Comparison of ENCODE assay signal across 11 cellular contexts in the genomic region with DNA sequence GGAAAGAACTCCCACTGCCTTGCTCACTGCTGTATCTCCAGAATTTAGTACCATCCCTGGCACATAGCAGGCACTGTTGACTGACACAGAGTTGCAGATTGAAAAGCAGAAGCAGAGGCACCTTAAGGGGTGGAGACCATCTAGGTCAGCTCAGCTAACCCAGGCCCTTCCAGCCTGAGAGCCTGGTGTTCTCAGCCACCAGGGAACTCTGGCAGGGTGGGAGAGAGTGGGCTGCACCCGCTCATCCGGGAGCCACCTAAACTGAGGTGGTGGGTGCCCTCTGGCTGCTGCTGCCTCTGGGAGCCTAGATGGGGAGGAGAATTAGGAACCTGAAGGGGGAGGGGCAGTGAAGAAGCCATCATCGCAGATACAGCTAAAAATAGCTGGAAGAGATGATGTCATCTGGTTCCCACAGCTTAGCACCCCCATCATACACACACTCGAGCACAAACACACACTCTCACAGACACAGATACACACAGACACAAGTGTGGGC. TPM values are rescaled to one million over a fixed set of nuclear protein-coding genes. Genes with fewer than 3 reads are reported as not detected.
DNase-seq lines count a peak whose midpoint lies in the region; ATAC-seq, FAIRE-seq and TF ChIP-seq lines count a peak whose summit lies in the region.
"Had no signal": no experiment of that assay in that cellular context is flagged by ENCODE, and none has a peak within 500 bp of the region (broad histone marks: within the 10 kb centered on the region; RNA-seq: fewer than 3 reads in every experiment).

No MANE protein-coding gene starts in this region.

- H3K4me3 Mint-ChIP-seq in CD14-positive monocyte: no peak overlapping the region

- no peaks in the 10 kb centered on the region for H3K79me1 ChIP-seq in IMR-90 (ENCODE audit: low read depth in 1 of 2, low read length in 2 of 2)

- TF ChIP-seq EP300 in HepG2 (IDR thresholded peaks at IDR 0.05; ENCODE audit: low read depth in 2 of 2, low read length in 2 of 2): no peak
- TF ChIP-seq EP300 in HepG2 (CRISPR knock-in tag; IDR thresholded peaks at IDR 0.05; ENCODE audit: borderline replicate concordance): no peak

- no peak overlapping the region for H3K23ac ChIP-seq in IMR-90 (ENCODE audit: low read depth, low read length)

- H3K9ac ChIP-seq in IMR-90 (ENCODE audit: low read depth, low read length) (no peak overlapping the region), HepG2 (ENCODE audit: insufficient read depth, low read depth, low read length) (no peak overlapping the region)

- H3K9me3 ChIP-seq in IMR-90 (ENCODE audit: control insufficient read depth, insufficient read depth, low read length) (no peaks in the 10 kb centered on the region), HepG2 (ENCODE audit: low read length) (no peaks in the 10 kb centered on the region)
- H3K9me3 ChIP-seq: neutrophil had no signal

- no peaks in the 10 kb centered on the region for H3K4me1 Mint-ChIP-seq in CD14-positive monocyte

- no peak overlapping the region for H2BK120ac ChIP-seq in IMR-90 (ENCODE audit: low read depth, low read length)

- POLR2A ChIA-PET in IMR-90 (lab: Charles Lee; ENCODE audit: unreplicated experiment): no interaction called here
- POLR2A ChIA-PET in HepG2 (lab: Yijun Ruan, JAX): no interaction called here

- DNase-seq in AG08396 (ENCODE audit: low spot score) (peak; percentile 57), IMR-90 (peak; percentile 61), amniotic epithelial cell (ENCODE audit: low read depth) (peak; percentile 39), HepG2 (ENCODE audit: low spot score) (no peak), DMS79 (lab: John Stamatoyannopoulos, UW) (no peak), CD14-positive monocyte (ENCODE audit: low spot score) (no peak)
- no peak for DNase-seq in activated CD8-positive, alpha-beta memory T cell treated with anti-CD3 and anti-CD28 coated beads for 24 hours
- DNase-seq: erythroblast had no signal

- H3K36me3 Mint-ChIP-seq in CD14-positive monocyte: no peaks in the 10 kb centered on the region

- FAIRE-seq in HepG2 (lab: Jason Lieb, UNC): no peak

- no peak overlapping the region for H3K27ac Mint-ChIP-seq in CD14-positive monocyte

- no peak overlapping the region for H4K8ac ChIP-seq in IMR-90 (ENCODE audit: low read depth in 2 of 2, low read length in 2 of 2)

- no peak overlapping the region for H4K91ac ChIP-seq in IMR-90 (ENCODE audit: insufficient read depth, low read depth, low read length)

- no peak overlapping the region for H3K4ac ChIP-seq in IMR-90 (ENCODE audit: low read depth, low read length)

- no peaks in the 10 kb centered on the region for H4K20me1 ChIP-seq in IMR-90 (ENCODE audit: insufficient read depth, low read length)
- H4K20me1 ChIP-seq in HepG2 (ENCODE audit: insufficient read depth, low read length): no peaks in the 10 kb centered on the region

- dilution Hi-C loops in IMR-90 (cut with HindIII; ENCODE audit: low sequenced_read_pairs, unreplicated experiment): no loop called here

- no peak for TF ChIP-seq POLR2A in IMR-90 (IDR thresholded peaks at IDR 0.05; ENCODE audit: low read depth, low read length)
- TF ChIP-seq POLR2A in HepG2 (IDR thresholded peaks at IDR 0.05; ENCODE audit: insufficient read depth in 1 of 2, low read depth in 2 of 2, low read length in 2 of 2): no peak

- in situ Hi-C loops in IMR-90 (cut with MboI; ENCODE audit: low sequenced_read_pairs) (no loop called here), HepG2 (cut with HindIII; ENCODE audit: extremely low pct_ligation_motif_present, low pct_unique_long_range_greater_than_20kb) (no loop called here)

- H2BK20ac ChIP-seq in IMR-90 (ENCODE audit: low read depth, low read length): no peak overlapping the region

- H4K5ac ChIP-seq in IMR-90 (ENCODE audit: low read depth, low read length): no peak overlapping the region

- H2BK15ac ChIP-seq in IMR-90 (ENCODE audit: low read depth, low read length): no peak overlapping the region

- TF ChIP-seq RAD21 in IMR-90 (IDR thresholded peaks at IDR 0.05; ENCODE audit: low read length) (peak; percentile 2; the same call in 1 of the 2 replicates), HepG2 (CRISPR knock-in tag; IDR thresholded peaks at IDR 0.05) (no peak)

- H3K14ac ChIP-seq in IMR-90 (replicated peaks; ENCODE audit: low read depth, low read length): peak overlapping the region; percentile 54; the same call in 1 of the 2 replicates

- peaks cover 9% of the 10 kb centered on the region for H3K9me1 ChIP-seq in IMR-90 (ENCODE audit: insufficient read depth, low read length)

- CTCF ChIA-PET in IMR-90 (lab: Yijun Ruan, JAX): interaction anchor here (0.6 to 1.2 kb wide), 2 partner anchors 16 to 86 kb away, joined by 3 to 4 read pairs; no protein-coding TSS in a partner anchor
- CTCF ChIA-PET in HepG2 (lab: Yijun Ruan, JAX; ENCODE audit: low intra/inter-chr PET ratio, low total read pairs): no interaction called here

- H3K4me1 ChIP-seq in IMR-90 (ENCODE audit: control insufficient read depth, insufficient read depth, low read length): peaks cover 5% of the 10 kb centered on the region
- peaks cover 24% of the 10 kb centered on the region for H3K4me1 ChIP-seq in HepG2 (ENCODE audit: insufficient read depth, low read length)

- TF ChIP-seq CTCF in IMR-90 (conservative IDR thresholded peaks at IDR 0.05; ENCODE audit: low read depth, low read length): no peak
- TF ChIP-seq CTCF in HepG2 (CRISPR knock-in tag; IDR thresholded peaks at IDR 0.05): peak; percentile 26; the same call in 1 of the 2 replicates
- TF ChIP-seq CTCF in CD14-positive monocyte (IDR thresholded peaks at IDR 0.05): no peak

- no peaks in the 10 kb centered on the region for H3K79me2 ChIP-seq in HepG2 (ENCODE audit: insufficient read depth, low read length)

- H2AFZ ChIP-seq in IMR-90 (replicated peaks; ENCODE audit: low read length, poor library complexity): peak overlapping the region; percentile 72
- no peak overlapping the region for H2AFZ ChIP-seq in HepG2 (ENCODE audit: low read length)

- BruUV-seq in IMR-90 (replicated peaks; lab: Mats Ljungman, UMichigan) (no TSS peak), HepG2 (replicated peaks; lab: Mats Ljungman, UMichigan) (no TSS peak)

- peaks cover 12 to 16% (median 13%) of the 10 kb centered on the region in 3 donors for H3K27me3 Mint-ChIP-seq in CD14-positive monocyte (ENCODE audit: low read depth in 3 of 3)

- ATAC-seq in IMR-90 (ENCODE audit: low read depth): peak; percentile 54
- ATAC-seq in HepG2: no peak; the same call in 2 of the 3 replicates
- no peak for ATAC-seq in HG02610 (IDR thresholded peaks at IDR 0.05; ENCODE audit: unreplicated experiment)

- WGBS in IMR-90 (ENCODE audit: extremely low coverage in 2 of 2, insufficient read length in 1 of 2), 2 experiments: no CpG with 5 or more reads among the region's 4 CpGs
- WGBS in HepG2 (ENCODE audit: low lambda C conversion rate): 0% methylated on average over 3 of the region's 4 CpGs

- no peak overlapping the region for H3K56ac ChIP-seq in IMR-90 (ENCODE audit: extremely low read depth, insufficient read depth, low read length)

- H3K4me2 ChIP-seq in IMR-90 (ENCODE audit: low read depth, low read length) (no peak overlapping the region), HepG2 (ENCODE audit: low read depth, low read length) (peak overlapping the region; percentile 70; the same call in 1 of the 2 replicates)

- peak overlapping the region; percentile 38; the same call in 1 of the 2 replicates for H2AK5ac ChIP-seq in IMR-90 (ENCODE audit: low read depth, low read length)

- no peak overlapping the region for H3K4me3 ChIP-seq in IMR-90 (ENCODE audit: insufficient read depth, low read depth, low read length)
- no peak overlapping the region for H3K4me3 ChIP-seq in HepG2 (replicated peaks in 1 of 3; ENCODE audit: insufficient read depth in 1 of 3, low read depth in 2 of 3, low read length in 3 of 3)

- no peaks in the 10 kb centered on the region for H3K36me3 ChIP-seq in IMR-90 (ENCODE audit: control insufficient read depth, insufficient read depth, low read length)
- no peaks in the 10 kb centered on the region for H3K36me3 ChIP-seq in HepG2 (replicated peaks in 1 of 2; ENCODE audit: control insufficient read depth in 1 of 2, insufficient read depth in 2 of 2, low read length in 2 of 2)
- H3K36me3 ChIP-seq: neutrophil had no signal

- intact Hi-C loops in IMR-90 (cut with micrococcal nuclease) (no loop called here), HepG2 (cut with micrococcal nuclease; ENCODE audit: unreplicated experiment) (no loop called here), CD14-positive monocyte (cut with micrococcal nuclease) (no loop called here)

- H3K27me3 ChIP-seq in IMR-90 (ENCODE audit: control insufficient read depth, insufficient read depth, low read length) (peaks cover 16% of the 10 kb centered on the region), HepG2 (ENCODE audit: control insufficient read depth in 1 of 2, insufficient read depth in 2 of 2, low read length in 2 of 2) (peaks cover 0 to 10% of the 10 kb centered on the region in 2 experiments; a peak in 2 of 5 replicates)

- H3K18ac ChIP-seq in IMR-90 (ENCODE audit: low read depth, low read length): no peak overlapping the region

- peaks cover 0 to 2% (median 0%) of the 10 kb centered on the region in 7 donors for H3K9me3 Mint-ChIP-seq in CD14-positive monocyte

- H2BK5ac ChIP-seq in IMR-90 (ENCODE audit: low read depth, low read length, poor library complexity, severe bottlenecking): no peak overlapping the region

- peak overlapping the region; percentile 12 for H2AK9ac ChIP-seq in IMR-90 (replicated peaks; ENCODE audit: low read depth, low read length, poor library complexity)

- H3K27ac ChIP-seq in IMR-90 (ENCODE audit: insufficient read depth, low read length): no peak overlapping the region
- H3K27ac ChIP-seq in HepG2 (ENCODE audit: extremely low read length, insufficient read depth, low read length): no peak overlapping the region
- H3K27ac ChIP-seq: neutrophil had no signal

RNA-seq across cellular contexts. Expression of gene TSPAN1, which starts 1.5 kb away (rescaled TPM):
- total RNA-seq in IMR-90 (2012; rRNA removed) (0.18 TPM in 1 of 2 replicates, not detected in the other), HepG2 (2016; rRNA removed; fragmentation: Illumina TruSeq; extraction: Trizol) (1.2 and 1.7 TPM in 2 replicates)
- polyA plus RNA-seq in IMR-90 (2012; rRNA removed) (0.82 and 0.89 TPM in 2 replicates), HepG2 (2011; rRNA removed) (2.9 and 4.5 TPM in 2 replicates), CD14-positive monocyte (not detected)
- polyA plus RNA-seq in IMR-90 (2012; cell fraction: cytosol; rRNA removed): 0.08 and 0.44 TPM in 2 replicates
- 0.55 and 1.1 TPM in 2 replicates for polyA plus RNA-seq in IMR-90 (2012; cell fraction: nucleus; rRNA removed; ENCODE audit: low replicate concordance)
- 1.0 and 1.2 TPM in 2 replicates for total RNA-seq in HepG2 (2016; cell fraction: cytosol; rRNA removed; fragmentation: Illumina TruSeq; extraction: Trizol; ENCODE audit: low read depth)
- total RNA-seq in HepG2 (2016; cell fraction: insoluble cytoplasmic fraction; rRNA removed; fragmentation: Illumina TruSeq; extraction: Trizol): 1.00 and 2.0 TPM in 2 replicates
- total RNA-seq in HepG2 (2016; cell fraction: membrane; rRNA removed; fragmentation: Illumina TruSeq; extraction: Trizol): 0.87 and 1.8 TPM in 2 replicates
- total RNA-seq in HepG2 (2016; cell fraction: nucleus; rRNA removed; fragmentation: Illumina TruSeq; extraction: Trizol): 1.2 and 2.3 TPM in 2 replicates
- 4.0 and 5.3 TPM in 2 replicates for polyA plus RNA-seq in HepG2 (2011; cell fraction: cytosol; rRNA removed)
- 4.9 and 5.5 TPM in 2 replicates for polyA plus RNA-seq in HepG2 (2011; cell fraction: nucleus; rRNA removed)
- 1.6 and 2.4 TPM in 2 replicates for polyA plus RNA-seq in HepG2 (2012)
- 0.80 and 1.7 TPM in 2 replicates for polyA plus RNA-seq in HepG2 (2016; cell fraction: cytosol; fragmentation: Illumina TruSeq; extraction: Trizol; ENCODE audit: low read depth)
- polyA plus RNA-seq in HepG2 (2016; cell fraction: insoluble cytoplasmic fraction; fragmentation: Illumina TruSeq; extraction: Trizol; ENCODE audit: low read depth): 1.6 and 2.5 TPM in 2 replicates
- polyA plus RNA-seq in HepG2 (2016; cell fraction: membrane; fragmentation: Illumina TruSeq; extraction: Trizol; ENCODE audit: low read depth): 0.85 and 1.3 TPM in 2 replicates
- polyA plus RNA-seq in HepG2 (2016; cell fraction: nucleus; fragmentation: Illumina TruSeq; extraction: Trizol; ENCODE audit: insufficient read depth, low read depth): 5.9 and 6.2 TPM in 2 replicates
- 8.7 and 82.7 TPM in 2 replicates for polyA minus RNA-seq in HepG2 (2011; rRNA and poly(A)+ RNA removed; ENCODE audit: low replicate concordance)
- 2.0 and 2.4 TPM in 2 replicates for polyA minus RNA-seq in HepG2 (2011; cell fraction: cytosol; rRNA and poly(A)+ RNA removed)
- polyA minus RNA-seq in HepG2 (2011; cell fraction: nucleus; rRNA and poly(A)+ RNA removed): 3.3 and 4.5 TPM in 2 replicates

RNA-seq across cellular contexts. Expression of gene P3R3URF, which starts 2.9 kb away (rescaled TPM):
- total RNA-seq in IMR-90 (2012; rRNA removed) (not detected in 2 replicates), HepG2 (2016; rRNA removed; fragmentation: Illumina TruSeq; extraction: Trizol) (not detected in 2 replicates)
- polyA plus RNA-seq in IMR-90 (2012; rRNA removed) (not detected in 2 replicates), HepG2 (2011; rRNA removed) (not detected in 2 replicates), CD14-positive monocyte (not detected)
- polyA plus RNA-seq in IMR-90 (2012; cell fraction: cytosol; rRNA removed): not detected in 2 replicates
- polyA plus RNA-seq in IMR-90 (2012; cell fraction: nucleus; rRNA removed; ENCODE audit: low replicate concordance): not detected in 2 replicates
- not detected in 2 replicates for total RNA-seq in HepG2 (2016; cell fraction: cytosol; rRNA removed; fragmentation: Illumina TruSeq; extraction: Trizol; ENCODE audit: low read depth)
- total RNA-seq in HepG2 (2016; cell fraction: insoluble cytoplasmic fraction; rRNA removed; fragmentation: Illumina TruSeq; extraction: Trizol): not detected in 2 replicates
- not detected in 2 replicates for total RNA-seq in HepG2 (2016; cell fraction: membrane; rRNA removed; fragmentation: Illumina TruSeq; extraction: Trizol)
- total RNA-seq in HepG2 (2016; cell fraction: nucleus; rRNA removed; fragmentation: Illumina TruSeq; extraction: Trizol): not detected in 2 replicates
- polyA plus RNA-seq in HepG2 (2011; cell fraction: cytosol; rRNA removed): not detected in 2 replicates
- not detected in 2 replicates for polyA plus RNA-seq in HepG2 (2011; cell fraction: nucleus; rRNA removed)
- not detected in 2 replicates for polyA plus RNA-seq in HepG2 (2012)
- not detected in 2 replicates for polyA plus RNA-seq in HepG2 (2016; cell fraction: cytosol; fragmentation: Illumina TruSeq; extraction: Trizol; ENCODE audit: low read depth)
- polyA plus RNA-seq in HepG2 (2016; cell fraction: insoluble cytoplasmic fraction; fragmentation: Illumina TruSeq; extraction: Trizol; ENCODE audit: low read depth): not detected in 2 replicates
- not detected in 2 replicates for polyA plus RNA-seq in HepG2 (2016; cell fraction: membrane; fragmentation: Illumina TruSeq; extraction: Trizol; ENCODE audit: low read depth)
- polyA plus RNA-seq in HepG2 (2016; cell fraction: nucleus; fragmentation: Illumina TruSeq; extraction: Trizol; ENCODE audit: insufficient read depth, low read depth): not detected in 2 replicates
- not detected in 2 replicates for polyA minus RNA-seq in HepG2 (2011; rRNA and poly(A)+ RNA removed; ENCODE audit: low replicate concordance)
- not detected in 2 replicates for polyA minus RNA-seq in HepG2 (2011; cell fraction: cytosol; rRNA and poly(A)+ RNA removed)
- polyA minus RNA-seq in HepG2 (2011; cell fraction: nucleus; rRNA and poly(A)+ RNA removed): not detected in 2 replicates
- total RNA-seq: HT1080 had no signal

RNA-seq across cellular contexts. Expression of gene POMGNT1, which starts 24.8 kb away (rescaled TPM):
- total RNA-seq in IMR-90 (2012; rRNA removed) (45.3 and 54.8 TPM in 2 replicates), HepG2 (2016; rRNA removed; fragmentation: Illumina TruSeq; extraction: Trizol) (25.5 and 33.9 TPM in 2 replicates)
- polyA plus RNA-seq in IMR-90 (2012; rRNA removed) (65.3 and 65.8 TPM in 2 replicates), HepG2 (2011; rRNA removed) (46.8 and 60.2 TPM in 2 replicates), CD14-positive monocyte (10 to 100 TPM; 10.3 to 12.2 TPM)
- polyA plus RNA-seq in IMR-90 (2012; cell fraction: cytosol; rRNA removed): 44.6 and 61.9 TPM in 2 replicates
- 135 and 140 TPM in 2 replicates for polyA plus RNA-seq in IMR-90 (2012; cell fraction: nucleus; rRNA removed; ENCODE audit: low replicate concordance)
- 16.0 and 17.5 TPM in 2 replicates for total RNA-seq in HepG2 (2016; cell fraction: cytosol; rRNA removed; fragmentation: Illumina TruSeq; extraction: Trizol; ENCODE audit: low read depth)
- total RNA-seq in HepG2 (2016; cell fraction: insoluble cytoplasmic fraction; rRNA removed; fragmentation: Illumina TruSeq; extraction: Trizol): 21.6 and 40.7 TPM in 2 replicates
- total RNA-seq in HepG2 (2016; cell fraction: membrane; rRNA removed; fragmentation: Illumina TruSeq; extraction: Trizol): 39.7 and 42.0 TPM in 2 replicates
- 33.0 and 37.8 TPM in 2 replicates for total RNA-seq in HepG2 (2016; cell fraction: nucleus; rRNA removed; fragmentation: Illumina TruSeq; extraction: Trizol)
- polyA plus RNA-seq in HepG2 (2011; cell fraction: cytosol; rRNA removed): 45.3 and 46.5 TPM in 2 replicates
- polyA plus RNA-seq in HepG2 (2011; cell fraction: nucleus; rRNA removed): 90.5 and 95.3 TPM in 2 replicates
- 26.4 and 33.1 TPM in 2 replicates for polyA plus RNA-seq in HepG2 (2012)
- 15.1 and 15.4 TPM in 2 replicates for polyA plus RNA-seq in HepG2 (2016; cell fraction: cytosol; fragmentation: Illumina TruSeq; extraction: Trizol; ENCODE audit: low read depth)
- 20.8 and 21.4 TPM in 2 replicates for polyA plus RNA-seq in HepG2 (2016; cell fraction: insoluble cytoplasmic fraction; fragmentation: Illumina TruSeq; extraction: Trizol; ENCODE audit: low read depth)
- 32.6 and 33.3 TPM in 2 replicates for polyA plus RNA-seq in HepG2 (2016; cell fraction: membrane; fragmentation: Illumina TruSeq; extraction: Trizol; ENCODE audit: low read depth)
- 62.5 and 72.6 TPM in 2 replicates for polyA plus RNA-seq in HepG2 (2016; cell fraction: nucleus; fragmentation: Illumina TruSeq; extraction: Trizol; ENCODE audit: insufficient read depth, low read depth)
- 56.2 and 61.9 TPM in 2 replicates for polyA minus RNA-seq in HepG2 (2011; rRNA and poly(A)+ RNA removed; ENCODE audit: low replicate concordance)
- polyA minus RNA-seq in HepG2 (2011; cell fraction: cytosol; rRNA and poly(A)+ RNA removed): 15.2 and 19.3 TPM in 2 replicates
- 26.4 and 33.8 TPM in 2 replicates for polyA minus RNA-seq in HepG2 (2011; cell fraction: nucleus; rRNA and poly(A)+ RNA removed)

RNA-seq across cellular contexts. Expression of gene LURAP1, which starts 29.7 kb away (rescaled TPM):
- total RNA-seq in IMR-90 (2012; rRNA removed) (2.5 TPM in 2 replicates), HepG2 (2016; rRNA removed; fragmentation: Illumina TruSeq; extraction: Trizol) (0.07 and 0.10 TPM in 2 replicates)
- polyA plus RNA-seq in IMR-90 (2012; rRNA removed) (2.5 and 2.9 TPM in 2 replicates), HepG2 (2011; rRNA removed) (0.05 and 0.09 TPM in 2 replicates), CD14-positive monocyte (not detected)
- 2.5 and 4.7 TPM in 2 replicates for polyA plus RNA-seq in IMR-90 (2012; cell fraction: cytosol; rRNA removed)
- polyA plus RNA-seq in IMR-90 (2012; cell fraction: nucleus; rRNA removed; ENCODE audit: low replicate concordance): 3.3 and 3.6 TPM in 2 replicates
- 0.10 TPM in 1 of 2 replicates, not detected in the other for total RNA-seq in HepG2 (2016; cell fraction: cytosol; rRNA removed; fragmentation: Illumina TruSeq; extraction: Trizol; ENCODE audit: low read depth)
- 0.09 TPM in 1 of 2 replicates, not detected in the other for total RNA-seq in HepG2 (2016; cell fraction: insoluble cytoplasmic fraction; rRNA removed; fragmentation: Illumina TruSeq; extraction: Trizol)
- 0.10 and 0.19 TPM in 2 replicates for total RNA-seq in HepG2 (2016; cell fraction: membrane; rRNA removed; fragmentation: Illumina TruSeq; extraction: Trizol)
- not detected in 2 replicates for total RNA-seq in HepG2 (2016; cell fraction: nucleus; rRNA removed; fragmentation: Illumina TruSeq; extraction: Trizol)
- 0.07 TPM in 1 of 2 replicates, not detected in the other for polyA plus RNA-seq in HepG2 (2011; cell fraction: cytosol; rRNA removed)
- 0.07 TPM in 1 of 2 replicates, not detected in the other for polyA plus RNA-seq in HepG2 (2011; cell fraction: nucleus; rRNA removed)
- polyA plus RNA-seq in HepG2 (2012): not detected in 2 replicates
- polyA plus RNA-seq in HepG2 (2016; cell fraction: cytosol; fragmentation: Illumina TruSeq; extraction: Trizol; ENCODE audit: low read depth): 0.09 TPM in 1 of 2 replicates, not detected in the other
- 0.32 TPM in 1 of 2 replicates, not detected in the other for polyA plus RNA-seq in HepG2 (2016; cell fraction: insoluble cytoplasmic fraction; fragmentation: Illumina TruSeq; extraction: Trizol; ENCODE audit: low read depth)
- 0.09 TPM in 1 of 2 replicates, not detected in the other for polyA plus RNA-seq in HepG2 (2016; cell fraction: membrane; fragmentation: Illumina TruSeq; extraction: Trizol; ENCODE audit: low read depth)
- polyA plus RNA-seq in HepG2 (2016; cell fraction: nucleus; fragmentation: Illumina TruSeq; extraction: Trizol; ENCODE audit: insufficient read depth, low read depth): 0.24 TPM in 1 of 2 replicates, not detected in the other
- 0.20 TPM in 1 of 2 replicates, not detected in the other for polyA minus RNA-seq in HepG2 (2011; rRNA and poly(A)+ RNA removed; ENCODE audit: low replicate concordance)
- not detected in 2 replicates for polyA minus RNA-seq in HepG2 (2011; cell fraction: cytosol; rRNA and poly(A)+ RNA removed)
- polyA minus RNA-seq in HepG2 (2011; cell fraction: nucleus; rRNA and poly(A)+ RNA removed): 0.26 and 0.37 TPM in 2 replicates

RNA-seq across cellular contexts. Expression of gene PIK3R3, which starts 41.0 kb away (rescaled TPM):
- total RNA-seq in IMR-90 (2012; rRNA removed): 9.9 and 14.7 TPM in 2 replicates
- polyA plus RNA-seq in IMR-90 (2012; rRNA removed): 4.3 and 5.3 TPM in 2 replicates
- polyA plus RNA-seq in IMR-90 (2012; cell fraction: cytosol; rRNA removed): 1.7 and 2.0 TPM in 2 replicates
- 1.6 and 6.0 TPM in 2 replicates for polyA plus RNA-seq in IMR-90 (2012; cell fraction: nucleus; rRNA removed; ENCODE audit: low replicate concordance)
- 6.9 and 9.7 TPM in 2 replicates for total RNA-seq in HepG2 (2016; rRNA removed; fragmentation: Illumina TruSeq; extraction: Trizol)
- total RNA-seq in HepG2 (2016; cell fraction: cytosol; rRNA removed; fragmentation: Illumina TruSeq; extraction: Trizol; ENCODE audit: low read depth): 7.4 and 9.6 TPM in 2 replicates
- total RNA-seq in HepG2 (2016; cell fraction: insoluble cytoplasmic fraction; rRNA removed; fragmentation: Illumina TruSeq; extraction: Trizol): 6.5 and 9.3 TPM in 2 replicates
- 6.5 and 6.9 TPM in 2 replicates for total RNA-seq in HepG2 (2016; cell fraction: membrane; rRNA removed; fragmentation: Illumina TruSeq; extraction: Trizol)
- total RNA-seq in HepG2 (2016; cell fraction: nucleus; rRNA removed; fragmentation: Illumina TruSeq; extraction: Trizol): 7.1 and 7.2 TPM in 2 replicates
- 0.31 and 0.37 TPM in 2 replicates for polyA plus RNA-seq in HepG2 (2011; rRNA removed)
- polyA plus RNA-seq in HepG2 (2011; cell fraction: cytosol; rRNA removed): 0.13 and 0.38 TPM in 2 replicates
- polyA plus RNA-seq in HepG2 (2011; cell fraction: nucleus; rRNA removed): 0.28 and 0.32 TPM in 2 replicates
- 0.48 and 0.75 TPM in 2 replicates for polyA plus RNA-seq in HepG2 (2012)
- 0.50 and 0.64 TPM in 2 replicates for polyA plus RNA-seq in HepG2 (2016; cell fraction: cytosol; fragmentation: Illumina TruSeq; extraction: Trizol; ENCODE audit: low read depth)
- polyA plus RNA-seq in HepG2 (2016; cell fraction: insoluble cytoplasmic fraction; fragmentation: Illumina TruSeq; extraction: Trizol; ENCODE audit: low read depth): 7.1 and 8.3 TPM in 2 replicates
- 1.2 and 1.7 TPM in 2 replicates for polyA plus RNA-seq in HepG2 (2016; cell fraction: membrane; fragmentation: Illumina TruSeq; extraction: Trizol; ENCODE audit: low read depth)
- polyA plus RNA-seq in HepG2 (2016; cell fraction: nucleus; fragmentation: Illumina TruSeq; extraction: Trizol; ENCODE audit: insufficient read depth, low read depth): 4.5 and 5.8 TPM in 2 replicates
- 0.66 and 31.7 TPM in 2 replicates for polyA minus RNA-seq in HepG2 (2011; rRNA and poly(A)+ RNA removed; ENCODE audit: low replicate concordance)
- 0.26 and 1.1 TPM in 2 replicates for polyA minus RNA-seq in HepG2 (2011; cell fraction: cytosol; rRNA and poly(A)+ RNA removed)
- 0.52 and 0.87 TPM in 2 replicates for polyA minus RNA-seq in HepG2 (2011; cell fraction: nucleus; rRNA and poly(A)+ RNA removed)
- under 1 TPM; 0.17 to 0.28 TPM for polyA plus RNA-seq in CD14-positive monocyte

Comparison
In these comparisons a context has a peak if more than half of its experiments do, and no peak if none do; other contexts are left out.
1. DNase-seq: peak in AG08396 (single experiment), IMR-90 (single experiment) and amniotic epithelial cell (single experiment); none in HepG2 (single experiment), DMS79 (single experiment), CD14-positive monocyte (single experiment) and activated CD8-positive, alpha-beta memory T cell treated with anti-CD3 and anti-CD28 coated beads for 24 hours (single experiment).